Comparison of ENCODE assay signal across 15 cellular contexts in the genomic region with DNA sequence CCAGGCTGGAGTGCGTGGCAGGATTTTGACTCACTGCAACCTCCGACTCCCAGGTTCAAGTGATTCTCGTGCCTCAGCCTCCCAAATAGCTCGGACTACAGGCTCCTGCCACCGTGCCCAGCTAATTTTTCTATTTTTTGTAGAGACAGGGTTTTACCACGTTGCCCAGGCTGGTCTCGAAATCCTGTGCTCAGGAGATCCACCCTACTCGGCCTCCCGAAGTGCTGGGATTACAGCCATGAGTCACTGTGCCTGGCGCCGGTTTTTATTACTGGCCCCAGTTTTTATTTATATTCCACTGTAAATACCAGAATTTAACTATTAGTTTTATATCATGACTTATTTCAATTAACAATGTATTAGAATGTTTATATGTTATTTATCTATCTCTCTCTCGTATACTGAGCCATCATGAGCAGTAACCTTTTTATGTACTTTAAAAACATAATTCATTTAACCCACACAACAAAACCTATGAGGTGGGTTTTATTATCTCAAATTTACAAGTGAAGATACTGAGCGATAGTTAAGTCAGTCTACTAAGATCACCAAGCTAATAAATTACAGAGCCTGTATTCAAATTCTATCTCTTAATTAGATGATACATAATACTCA. TPM values are rescaled to one million over a fixed set of nuclear protein-coding genes. Genes with fewer than 3 reads are reported as not detected.
DNase-seq lines count a peak whose midpoint lies in the region; ATAC-seq and TF ChIP-seq lines count a peak whose summit lies in the region.
"Had no signal": no experiment of that assay in that cellular context is flagged by ENCODE, and none has a peak within 500 bp of the region (broad histone marks: within the 10 kb centered on the region; RNA-seq: fewer than 3 reads in every experiment).

No MANE protein-coding gene starts in this region.

- H2AFZ ChIP-seq in GM23338, result no peak overlapping the region

- peaks cover 4% of the 10 kb centered on the region for H3K27me3 Mint-ChIP-seq in GM23338 (ENCODE audit: insufficient read depth, low read depth, poor library complexity)
- no peaks in the 10 kb centered on the region for H3K27me3 Mint-ChIP-seq in mesothelial cell of epicardium (ENCODE audit: low read depth)
- no peaks in the 10 kb centered on the region for H3K27me3 Mint-ChIP-seq in activated CD8-positive, alpha-beta T cell treated with anti-CD3 and anti-CD28 coated beads for 36 hours
- no peaks in the 10 kb centered on the region for H3K27me3 Mint-ChIP-seq in T-cell
- H3K27me3 Mint-ChIP-seq: activated naive CD4-positive, alpha-beta T cell treated with anti-CD3 and anti-CD28 coated beads, Interleukin-2, amount 10 ng/mL, durations not matched to agents 7 days and 5 days; central memory CD8-positive, alpha-beta T cell had no signal

- no peaks in the 10 kb centered on the region for H3K27me3 ChIP-seq in GM23338 (ENCODE audit: insufficient read depth)
- H3K27me3 ChIP-seq in adipocyte (replicated peaks; ENCODE audit: control insufficient read depth, insufficient read depth, low read length), result no peaks in the 10 kb centered on the region

- H3K4me3 ChIP-seq in GM23338 (no peak overlapping the region), adipocyte (ENCODE audit: low read length) (no peak overlapping the region)
- H3K4me3 ChIP-seq: psoas muscle had no signal

- no peak for ATAC-seq in GM23338
- ATAC-seq in activated CD8-positive, alpha-beta T cell treated with anti-CD3 and anti-CD28 coated beads for 36 hours, result no peak
- ATAC-seq in T-cell (replicated peaks in 1 of 4), result no peak
- ATAC-seq: left cardiac atrium had no signal

- H3K9me3 Mint-ChIP-seq in GM23338, result no peaks in the 10 kb centered on the region
- no peaks in the 10 kb centered on the region for H3K9me3 Mint-ChIP-seq in mesothelial cell of epicardium
- no peaks in the 10 kb centered on the region for H3K9me3 Mint-ChIP-seq in activated CD8-positive, alpha-beta T cell treated with anti-CD3 and anti-CD28 coated beads for 36 hours
- no peaks in the 10 kb centered on the region for H3K9me3 Mint-ChIP-seq in T-cell
- H3K9me3 Mint-ChIP-seq: activated naive CD4-positive, alpha-beta T cell treated with anti-CD3 and anti-CD28 coated beads, Interleukin-2, amount 10 ng/mL, durations not matched to agents 7 days and 5 days; central memory CD8-positive, alpha-beta T cell had no signal

- peaks cover 46% of the 10 kb centered on the region for H3K36me3 Mint-ChIP-seq in GM23338 (ENCODE audit: low read depth)
- peaks cover 23% of the 10 kb centered on the region for H3K36me3 Mint-ChIP-seq in mesothelial cell of epicardium
- peaks cover 15% of the 10 kb centered on the region for H3K36me3 Mint-ChIP-seq in activated CD8-positive, alpha-beta T cell treated with anti-CD3 and anti-CD28 coated beads for 36 hours (ENCODE audit: low read depth)
- H3K36me3 Mint-ChIP-seq in T-cell, result peaks cover 31% of the 10 kb centered on the region

- H3K9ac ChIP-seq in adipocyte (ENCODE audit: low read length), result peak overlapping the region; percentile 60

- TF ChIP-seq CTCF in GM23338 (conservative IDR thresholded peaks at IDR 0.05; ENCODE audit: low read depth in 2 of 2), result no peak
- TF ChIP-seq CTCF in mesothelial cell of epicardium (IDR thresholded peaks at IDR 0.05; ENCODE audit: unreplicated experiment), result no peak
- no peak for TF ChIP-seq CTCF in activated CD8-positive, alpha-beta T cell treated with anti-CD3 and anti-CD28 coated beads for 36 hours (IDR thresholded peaks at IDR 0.05)

- H3K9me3 ChIP-seq in adipocyte (ENCODE audit: control insufficient read depth, low read length), result no peaks in the 10 kb centered on the region
- H3K9me3 ChIP-seq: psoas muscle had no signal

- H3F3A ChIP-seq in GM23338 (replicated peaks; ENCODE audit: low read depth), result no peaks in the 10 kb centered on the region

- CTCF ChIA-PET in activated CD8-positive, alpha-beta T cell treated with anti-CD3 and anti-CD28 coated beads for 36 hours (lab: Charles Lee), result no interaction called here
- CTCF ChIA-PET in T-cell (lab: Charles Lee), result no interaction called here

- in situ Hi-C loops in G401 (cut with HindIII; ENCODE audit: low sequenced_read_pairs), result no loop called here

- no peak overlapping the region for H3K4me2 ChIP-seq in GM23338

- H3K27ac Mint-ChIP-seq in GM23338 (no peak overlapping the region), mesothelial cell of epicardium (peak overlapping the region; percentile 67), T-cell (no peak overlapping the region)
- no peak overlapping the region for H3K27ac Mint-ChIP-seq in activated CD8-positive, alpha-beta T cell treated with anti-CD3 and anti-CD28 coated beads for 36 hours

- H3K36me3 ChIP-seq in GM23338 (ENCODE audit: insufficient read depth) (peaks cover 19% of the 10 kb centered on the region), adipocyte (ENCODE audit: control insufficient read depth, insufficient read depth, low read length, severe bottlenecking) (peaks cover 67% of the 10 kb centered on the region)

- intact Hi-C loops in activated CD8-positive, alpha-beta T cell treated with anti-CD3 and anti-CD28 coated beads for 36 hours (cut with micrococcal nuclease), result no loop called here

- POLR2A ChIA-PET in activated CD8-positive, alpha-beta T cell treated with anti-CD3 and anti-CD28 coated beads for 36 hours (lab: Charles Lee), result no interaction called here
- POLR2A ChIA-PET in T-cell (lab: Charles Lee), result no interaction called here

- H3K9me2 ChIP-seq in GM23338 (ENCODE audit: insufficient read depth), result no peaks in the 10 kb centered on the region

- peak; percentile 47 for DNase-seq in A172 (ENCODE audit: low spot score)
- DNase-seq in GM23338 (ENCODE audit: low spot score), result no peak
- no peak for DNase-seq in adipocyte (ENCODE audit: low read depth)
- DNase-seq in mesothelial cell of epicardium (ENCODE audit: low spot score in 2 of 2, unreplicated experiment in 2 of 2), result no peak
- no peak for DNase-seq in activated CD8-positive, alpha-beta T cell treated with anti-CD3 and anti-CD28 coated beads for 36 hours
- no peak for DNase-seq in G401 (ENCODE audit: low spot score)
- no peak for DNase-seq in T-cell
- no peak for DNase-seq in MV-4-11 (lab: John Stamatoyannopoulos, UW)
- DNase-seq: activated CD4-positive, CD25-positive, alpha-beta regulatory T cell treated with anti-CD3 and anti-CD28 coated beads, Interleukin-2, amount 50 U/mL, for 72 hours; activated CD8-positive, alpha-beta memory T cell treated with anti-CD3 and anti-CD28 coated beads, Interleukin-2, amount 50 U/mL, for 4 hours; activated naive CD4-positive, alpha-beta T cell treated with anti-CD3 and anti-CD28 coated beads, Interleukin-2, amount 10 ng/mL, durations not matched to agents 7 days and 5 days; left cardiac atrium; NCI-H748 treated with DMSO at 0.1 percent for 48 hours; psoas muscle had no signal

- H3K4me1 Mint-ChIP-seq in GM23338, result no peaks in the 10 kb centered on the region
- H3K4me1 Mint-ChIP-seq in mesothelial cell of epicardium, result no peaks in the 10 kb centered on the region
- no peaks in the 10 kb centered on the region for H3K4me1 Mint-ChIP-seq in activated CD8-positive, alpha-beta T cell treated with anti-CD3 and anti-CD28 coated beads for 36 hours (ENCODE audit: low read depth)
- no peaks in the 10 kb centered on the region for H3K4me1 Mint-ChIP-seq in T-cell
- H3K4me1 Mint-ChIP-seq: activated naive CD4-positive, alpha-beta T cell treated with anti-CD3 and anti-CD28 coated beads, Interleukin-2, amount 10 ng/mL, durations not matched to agents 7 days and 5 days; central memory CD8-positive, alpha-beta T cell had no signal

- H3K4me3 Mint-ChIP-seq in GM23338, result no peak overlapping the region
- H3K4me3 Mint-ChIP-seq in mesothelial cell of epicardium, result no peak overlapping the region
- H3K4me3 Mint-ChIP-seq in activated CD8-positive, alpha-beta T cell treated with anti-CD3 and anti-CD28 coated beads for 36 hours, result no peak overlapping the region
- H3K4me3 Mint-ChIP-seq in T-cell, result no peak overlapping the region
- H3K4me3 Mint-ChIP-seq: activated naive CD4-positive, alpha-beta T cell treated with anti-CD3 and anti-CD28 coated beads, Interleukin-2, amount 10 ng/mL, durations not matched to agents 7 days and 5 days; central memory CD8-positive, alpha-beta T cell had no signal

- peak overlapping the region; percentile 0; the same call in 1 of the 2 replicates for H3K27ac ChIP-seq in GM23338 (ENCODE audit: low read depth)
- H3K27ac ChIP-seq: psoas muscle had no signal

- 0 out of 2 replicates have a peak, but pooled peaks cover 11% of the 10 kb centered on the region for H4K20me1 ChIP-seq in GM23338 (replicated peaks; ENCODE audit: insufficient read depth)

- no peaks in the 10 kb centered on the region for H3K4me1 ChIP-seq in GM23338 (ENCODE audit: insufficient read depth)
- peaks cover 40% of the 10 kb centered on the region for H3K4me1 ChIP-seq in adipocyte (ENCODE audit: control insufficient read depth, insufficient read depth, low read length)

- no peaks in the 10 kb centered on the region for H3K79me2 ChIP-seq in GM23338 (replicated peaks; ENCODE audit: insufficient read depth)

TF ChIP-seq in GM23338, 12 proteins besides CTCF, POLR2A, EP300 and RAD21 (continues in another document):
- no peak for TF ChIP-seq EZH2phosphoT487 (IDR thresholded peaks at IDR 0.05; ENCODE audit: unreplicated experiment)
- no peak for TF ChIP-seq STAT1 (IDR thresholded peaks at IDR 0.05; ENCODE audit: unreplicated experiment)
- TF ChIP-seq ZNF331 (CRISPR knock-in tag; IDR thresholded peaks at IDR 0.05; ENCODE audit: low read depth), result no peak

RNA-seq across cellular contexts. Expression of gene HECTD1, which starts 47.8 kb away (rescaled TPM):
- total RNA-seq in A172 (2014; rRNA removed; shearing (Covaris generic)), result 74.3 and 99.6 TPM in 2 replicates
- total RNA-seq in GM23338 (2014; rRNA removed; shearing (Covaris generic)), result 132 and 134 TPM in 2 replicates
- 35.2 and 42.1 TPM in 2 replicates for polyA plus RNA-seq in GM23338 (2016; fragmentation: Nextera tagmentation; extraction: Ambion mirVana)
- total RNA-seq in mesothelial cell of epicardium, result 177 to 195 TPM (median 184 TPM) in 3 replicates
- 10 to 100 TPM; 78.9 to 82.2 TPM for total RNA-seq in activated CD8-positive, alpha-beta T cell treated with anti-CD3 and anti-CD28 coated beads for 36 hours
- total RNA-seq in G401 (2014; rRNA removed; shearing (Covaris generic)), result 52.1 and 77.8 TPM in 2 replicates
- total RNA-seq in T-cell, result 100 to 1,000 TPM; 118 to 194 (median 132) TPM
